In the genomic region with DNA sequence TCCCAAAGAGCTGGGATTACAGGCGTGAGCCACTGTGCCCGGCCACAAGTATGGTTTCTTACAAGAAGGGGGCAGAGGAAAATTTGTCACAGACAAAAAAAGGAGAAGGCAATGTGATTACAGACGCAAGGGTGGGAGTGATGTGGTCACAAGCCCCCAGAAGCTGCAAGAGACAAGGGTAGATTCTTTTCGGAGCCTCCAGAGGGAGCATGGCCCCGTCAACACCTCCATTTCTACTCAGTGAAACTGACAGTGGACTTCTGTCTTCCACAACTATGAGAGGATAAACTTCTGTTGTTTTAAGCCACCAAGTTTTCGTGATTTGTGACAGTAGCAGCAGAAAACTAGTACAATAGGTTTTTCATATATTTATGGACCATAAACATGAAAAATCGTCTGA, we compare ENCODE assay signal across 1 cellular context.
TF ChIP-seq lines count a peak whose summit lies in the region.

No MANE protein-coding gene starts in this region.

TF ChIP-seq in HepG2, 621 proteins besides CTCF, POLR2A, EP300 and RAD21:
- no peak for TF ChIP-seq HOXA5 (CRISPR knock-in tag; IDR thresholded peaks at IDR 0.05)
- TF ChIP-seq STAG1 (CRISPR knock-in tag; IDR thresholded peaks at IDR 0.05) = peak; percentile 71
- TF ChIP-seq, protein P1, sequence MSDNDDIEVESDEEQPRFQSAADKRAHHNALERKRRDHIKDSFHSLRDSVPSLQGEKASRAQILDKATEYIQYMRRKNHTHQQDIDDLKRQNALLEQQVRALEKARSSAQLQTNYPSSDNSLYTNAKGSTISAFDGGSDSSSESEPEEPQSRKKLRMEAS (IDR thresholded peaks at IDR 0.05) = no peak
- TF ChIP-seq YY1 (IDR thresholded peaks at IDR 0.05; ENCODE audit: insufficient read depth, insufficient replicate concordance, low read depth, low read length) = no peak
- TF ChIP-seq FOXO1 (CRISPR knock-in tag; IDR thresholded peaks at IDR 0.05) = no peak
- TF ChIP-seq, protein P2, sequence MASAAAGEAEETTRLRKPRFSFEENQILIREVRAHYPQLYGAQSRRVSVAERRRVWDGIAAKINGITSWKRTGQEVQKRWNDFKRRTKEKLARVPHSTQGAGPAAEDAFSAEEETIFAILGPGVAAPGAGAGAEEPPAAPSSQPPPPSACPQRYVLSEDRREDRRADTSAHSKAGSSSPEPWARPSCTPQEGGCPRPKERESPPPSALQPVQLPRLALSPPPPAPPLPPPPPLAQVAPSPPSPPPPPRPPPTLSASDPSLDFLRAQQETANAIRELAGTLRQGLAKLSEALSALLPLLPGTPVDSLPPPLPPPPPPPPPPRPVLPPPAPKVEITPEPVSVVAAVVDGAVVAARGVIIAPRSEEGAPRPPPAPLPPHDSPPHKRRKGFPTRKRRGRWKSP (CRISPR knock-in tag; IDR thresholded peaks at IDR 0.05) = no peak
- peak; percentile 66 for TF ChIP-seq SMC3 (IDR thresholded peaks at IDR 0.05; ENCODE audit: low read length)
